Comparison of ENCODE assay signal across 9 cellular contexts in genomic region chr6:41040101-41040910, GRCh38. TPM values are rescaled to one million over a fixed set of nuclear protein-coding genes. Genes with fewer than 3 reads are reported as not detected.
DNase-seq lines count a peak whose midpoint lies in the region; ATAC-seq and TF ChIP-seq lines count a peak whose summit lies in the region.
"Had no signal": no experiment of that assay in that cellular context is flagged by ENCODE, and none has a peak within 500 bp of the region (broad histone marks: within the 10 kb centered on the region; RNA-seq: fewer than 3 reads in every experiment).

No MANE protein-coding gene starts in this region.

- no peaks in the 10 kb centered on the region for H3K9me3 Mint-ChIP-seq in activated T-cell treated with anti-CD3 and anti-CD28 coated beads, Interleukin-2, amount 50 U/mL, for 4 hours

- TF ChIP-seq CTCF in foreskin keratinocyte (conservative IDR thresholded peaks at IDR 0.05) = no peak
- TF ChIP-seq CTCF in stomach (IDR thresholded peaks at IDR 0.05) = no peak

- TF ChIP-seq POLR2A in stomach (IDR thresholded peaks at IDR 0.05) = no peak

- H3K27ac ChIP-seq in foreskin keratinocyte (no peak overlapping the region), stomach (peak overlapping the region; percentile 4 to 82 (median 64))
- H3K27ac ChIP-seq: parathyroid adenoma had no signal

- H3K4me3 Mint-ChIP-seq in activated T-cell treated with anti-CD3 and anti-CD28 coated beads, Interleukin-2, amount 50 U/mL, for 4 hours = no peak overlapping the region

- no peaks in the 10 kb centered on the region for H3K4me1 Mint-ChIP-seq in activated T-cell treated with anti-CD3 and anti-CD28 coated beads, Interleukin-2, amount 50 U/mL, for 4 hours (ENCODE audit: low read depth)

- H3K4me1 ChIP-seq in foreskin keratinocyte (peaks cover 22% of the 10 kb centered on the region), stomach (peaks cover 3 to 50% (median 42%) of the 10 kb centered on the region in 4 donors)
- H3K4me1 ChIP-seq: parathyroid adenoma had no signal

- DNase-seq in activated T-cell treated with anti-CD3 and anti-CD28 coated beads, Interleukin-2, amount 50 U/mL, for 4 hours = no peak
- DNase-seq in activated T-cell treated with anti-CD3 and anti-CD28 coated beads for 4 hours (no peak), RPMI7951 (ENCODE audit: low read depth) (peak; percentile 30), foreskin keratinocyte (no peak), stomach (peak; percentile 37), NCI-H748 treated with DMSO at 0.1 percent for 48 hours (lab: John Stamatoyannopoulos, UW) (no peak), D341Med (ENCODE audit: low spot score) (no peak)
- DNase-seq in activated CD8-positive, alpha-beta memory T cell treated with anti-CD3 and anti-CD28 coated beads for 24 hours = no peak

- no peaks in the 10 kb centered on the region for H3K27me3 Mint-ChIP-seq in activated T-cell treated with anti-CD3 and anti-CD28 coated beads, Interleukin-2, amount 50 U/mL, for 4 hours (ENCODE audit: low read depth)

- intact Hi-C loops in stomach (cut with DNase I; ENCODE audit: low total_unique reads) = no loop called here

- no peak overlapping the region for H3K4me3 ChIP-seq in stomach

- no peak for TF ChIP-seq EP300 in stomach (IDR thresholded peaks at IDR 0.05)

- 36 to 56% (median 48%) methylated on average over 6 of the region's 6 CpGs for WGBS in stomach, 5 donors

- H3K36me3 Mint-ChIP-seq in activated T-cell treated with anti-CD3 and anti-CD28 coated beads, Interleukin-2, amount 50 U/mL, for 4 hours (ENCODE audit: insufficient read depth) = peaks cover 2% of the 10 kb centered on the region

- H3K27me3 ChIP-seq in foreskin keratinocyte = no peaks in the 10 kb centered on the region
- H3K27me3 ChIP-seq in stomach = no peaks in the 10 kb centered on the region

- no peaks in the 10 kb centered on the region for H3K9me3 ChIP-seq in stomach

- no peaks in the 10 kb centered on the region for H3K36me3 ChIP-seq in stomach

- peak; percentile 26 to 32 for ATAC-seq in activated T-cell treated with anti-CD3 and anti-CD28 coated beads, Interleukin-2, amount 50 U/mL, for 4 hours
- ATAC-seq in foreskin keratinocyte = peak; percentile 25

RNA-seq across cellular contexts. Expression of gene UNC5CL, which starts 1.3 kb away (rescaled TPM):
- 1 to 10 TPM; 1.0 to 1.4 (median 1.4) TPM for total RNA-seq in activated T-cell treated with anti-CD3 and anti-CD28 coated beads, Interleukin-2, amount 50 U/mL, for 4 hours
- total RNA-seq in RPMI7951 (2014; rRNA removed; shearing (Covaris generic)) = 0.10 and 0.12 TPM in 2 replicates
- total RNA-seq in foreskin keratinocyte (0.17 and 0.28 TPM in 2 replicates), stomach (10 to 100 TPM in 4 of 5 donors, 1 to 10 TPM in 1; 2.3 to 84.8 (median 58.3) TPM)
- polyA plus RNA-seq in foreskin keratinocyte (0.21 and 0.29 TPM in 2 replicates), stomach (10 to 100 TPM in 1 of 3 donors, 1 to 10 TPM in 2; 4.4 to 13.0 (median 9.7) TPM)

RNA-seq across cellular contexts. Expression of gene TSPO2, which starts 2.0 kb away (rescaled TPM):
- not detected for total RNA-seq in activated T-cell treated with anti-CD3 and anti-CD28 coated beads, Interleukin-2, amount 50 U/mL, for 4 hours
- not detected in 2 replicates for total RNA-seq in RPMI7951 (2014; rRNA removed; shearing (Covaris generic))
- total RNA-seq in foreskin keratinocyte (not detected in 2 replicates), stomach (not detected)
- polyA plus RNA-seq in foreskin keratinocyte (not detected in 2 replicates), stomach (1 to 10 TPM in 1 of 3 donors, under 1 TPM in 2; 0.15 to 1.4 (median 0.92) TPM)

RNA-seq across cellular contexts. Expression of gene APOBEC2, which starts 12.7 kb away (rescaled TPM):
- total RNA-seq in activated T-cell treated with anti-CD3 and anti-CD28 coated beads, Interleukin-2, amount 50 U/mL, for 4 hours = not detected
- total RNA-seq in RPMI7951 (2014; rRNA removed; shearing (Covaris generic)) = not detected in 2 replicates
- not detected in 2 replicates for total RNA-seq in foreskin keratinocyte
- polyA plus RNA-seq in foreskin keratinocyte = 0.03 TPM in 1 of 2 replicates, not detected in the other
- 10 to 100 TPM in 1 of 5 donors, 1 to 10 TPM in 1, not detected in 3; 7.2 to 12.6 TPM for total RNA-seq in stomach
- polyA plus RNA-seq in stomach = 10 to 100 TPM in 2 of 3 donors, 1 to 10 TPM in 1; 7.6 to 36.7 (median 11.3) TPM

RNA-seq across cellular contexts. Expression of gene OARD1, which starts 31.9 kb away (rescaled TPM):
- 10 to 100 TPM; 28.1 to 33.2 (median 31.7) TPM for total RNA-seq in activated T-cell treated with anti-CD3 and anti-CD28 coated beads, Interleukin-2, amount 50 U/mL, for 4 hours
- 26.1 and 28.0 TPM in 2 replicates for total RNA-seq in RPMI7951 (2014; rRNA removed; shearing (Covaris generic))
- total RNA-seq in foreskin keratinocyte (22.9 and 23.2 TPM in 2 replicates), stomach (10 to 100 TPM in 3 of 5 donors, 1 to 10 TPM in 2; 1.2 to 39.7 (median 26.4) TPM)
- polyA plus RNA-seq in foreskin keratinocyte (25.2 and 27.8 TPM in 2 replicates), stomach (10 to 100 TPM; 36.1 to 69.0 (median 36.6) TPM)

RNA-seq across cellular contexts. Expression of gene NFYA, which starts 32.5 kb away (rescaled TPM):
- 10 to 100 TPM; 28.0 to 28.8 (median 28.6) TPM for total RNA-seq in activated T-cell treated with anti-CD3 and anti-CD28 coated beads, Interleukin-2, amount 50 U/mL, for 4 hours
- 7.8 and 8.9 TPM in 2 replicates for total RNA-seq in RPMI7951 (2014; rRNA removed; shearing (Covaris generic))
- total RNA-seq in foreskin keratinocyte (22.5 and 22.9 TPM in 2 replicates), stomach (10 to 100 TPM in 4 of 5 donors, 1 to 10 TPM in 1; 8.1 to 35.0 (median 20.0) TPM)
- polyA plus RNA-seq in foreskin keratinocyte (7.0 and 9.3 TPM in 2 replicates), stomach (1 to 10 TPM; 5.0 to 7.6 (median 5.9) TPM)

Comparison
In these comparisons a context has a peak if more than half of its experiments do, and no peak if none do; other contexts are left out.
1. DNase-seq: peak in RPMI7951 (single experiment) and stomach (single experiment); none in activated T-cell treated with anti-CD3 and anti-CD28 coated beads, Interleukin-2, amount 50 U/mL, for 4 hours (single experiment), activated T-cell treated with anti-CD3 and anti-CD28 coated beads for 4 hours (single experiment), foreskin keratinocyte (0 of 2), NCI-H748 treated with DMSO at 0.1 percent for 48 hours (single experiment), D341Med (single experiment) and activated CD8-positive, alpha-beta memory T cell treated with anti-CD3 and anti-CD28 coated beads for 24 hours (single experiment).